Comparison of ENCODE assay signal across 2 cellular contexts in genomic region chr10:69895759-69896158, GRCh38.
TF ChIP-seq lines count a peak whose summit lies in the region.

No MANE protein-coding gene starts in this region.

TF ChIP-seq in HEK293, 187 proteins besides CTCF, POLR2A, EP300 and RAD21:
- TF ChIP-seq ZBTB48 (tag by site-specific recombination; IDR thresholded peaks at IDR 0.05) (no peak), ZIC2 (tag by site-specific recombination; IDR thresholded peaks at IDR 0.05) (peak; percentile 85)
TF ChIP-seq in HEK293: peak in this region for 1.

TF ChIP-seq in GM23338, 12 proteins besides CTCF, POLR2A, EP300 and RAD21:
- TF ChIP-seq POLR2AphosphoS5 (IDR thresholded peaks at IDR 0.05; ENCODE audit: low read depth) (no peak), EZH2 (IDR thresholded peaks at IDR 0.05; ENCODE audit: low read depth, unreplicated experiment) (no peak), STAT1 (IDR thresholded peaks at IDR 0.05; ENCODE audit: unreplicated experiment) (no peak), ZNF114 (CRISPR knock-in tag; IDR thresholded peaks at IDR 0.05) (no peak), NANOG (IDR thresholded peaks at IDR 0.05; ENCODE audit: borderline replicate concordance) (no peak), ETS1 (IDR thresholded peaks at IDR 0.05) (no peak), ZNF331 (CRISPR knock-in tag; IDR thresholded peaks at IDR 0.05; ENCODE audit: low read depth) (no peak), ZNF462 (CRISPR knock-in tag; IDR thresholded peaks at IDR 0.05) (no peak), CREB1 (CRISPR knock-in tag; IDR thresholded peaks at IDR 0.05; ENCODE audit: low read depth) (no peak), EZH2phosphoT487 (IDR thresholded peaks at IDR 0.05; ENCODE audit: unreplicated experiment) (no peak), JUNB (IDR thresholded peaks at IDR 0.05; ENCODE audit: unreplicated experiment) (no peak)
- TF ChIP-seq, protein P1, sequence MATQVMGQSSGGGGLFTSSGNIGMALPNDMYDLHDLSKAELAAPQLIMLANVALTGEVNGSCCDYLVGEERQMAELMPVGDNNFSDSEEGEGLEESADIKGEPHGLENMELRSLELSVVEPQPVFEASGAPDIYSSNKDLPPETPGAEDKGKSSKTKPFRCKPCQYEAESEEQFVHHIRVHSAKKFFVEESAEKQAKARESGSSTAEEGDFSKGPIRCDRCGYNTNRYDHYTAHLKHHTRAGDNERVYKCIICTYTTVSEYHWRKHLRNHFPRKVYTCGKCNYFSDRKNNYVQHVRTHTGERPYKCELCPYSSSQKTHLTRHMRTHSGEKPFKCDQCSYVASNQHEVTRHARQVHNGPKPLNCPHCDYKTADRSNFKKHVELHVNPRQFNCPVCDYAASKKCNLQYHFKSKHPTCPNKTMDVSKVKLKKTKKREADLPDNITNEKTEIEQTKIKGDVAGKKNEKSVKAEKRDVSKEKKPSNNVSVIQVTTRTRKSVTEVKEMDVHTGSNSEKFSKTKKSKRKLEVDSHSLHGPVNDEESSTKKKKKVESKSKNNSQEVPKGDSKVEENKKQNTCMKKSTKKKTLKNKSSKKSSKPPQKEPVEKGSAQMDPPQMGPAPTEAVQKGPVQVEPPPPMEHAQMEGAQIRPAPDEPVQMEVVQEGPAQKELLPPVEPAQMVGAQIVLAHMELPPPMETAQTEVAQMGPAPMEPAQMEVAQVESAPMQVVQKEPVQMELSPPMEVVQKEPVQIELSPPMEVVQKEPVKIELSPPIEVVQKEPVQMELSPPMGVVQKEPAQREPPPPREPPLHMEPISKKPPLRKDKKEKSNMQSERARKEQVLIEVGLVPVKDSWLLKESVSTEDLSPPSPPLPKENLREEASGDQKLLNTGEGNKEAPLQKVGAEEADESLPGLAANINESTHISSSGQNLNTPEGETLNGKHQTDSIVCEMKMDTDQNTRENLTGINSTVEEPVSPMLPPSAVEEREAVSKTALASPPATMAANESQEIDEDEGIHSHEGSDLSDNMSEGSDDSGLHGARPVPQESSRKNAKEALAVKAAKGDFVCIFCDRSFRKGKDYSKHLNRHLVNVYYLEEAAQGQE (IDR thresholded peaks at IDR 0.05; ENCODE audit: unreplicated experiment): no peak
